ENCODE assay signal across 16 cellular contexts in genomic region chr2:70942900-70943871, GRCh38. TPM values are rescaled to one million over a fixed set of nuclear protein-coding genes. Genes with fewer than 3 reads are reported as not detected.
DNase-seq lines count a peak whose midpoint lies in the region; ATAC-seq and TF ChIP-seq lines count a peak whose summit lies in the region.
"Had no signal": no experiment of that assay in that cellular context is flagged by ENCODE, and none has a peak within 500 bp of the region (broad histone marks: within the 10 kb centered on the region; RNA-seq: fewer than 3 reads in every experiment).

No MANE protein-coding gene starts in this region.

- TF ChIP-seq CTCF in type B pancreatic cell (conservative IDR thresholded peaks at IDR 0.05): no peak
- no peak for TF ChIP-seq CTCF in CD14-positive monocyte (IDR thresholded peaks at IDR 0.05)

- DNase-seq in activated CD8-positive, alpha-beta memory T cell treated with anti-CD3 and anti-CD28 coated beads, Interleukin-2, amount 50 U/mL, for 48 hours: peak; percentile 22
- DNase-seq in activated CD8-positive, alpha-beta memory T cell treated with anti-CD3 and anti-CD28 coated beads, Interleukin-2, amount 10 ng/mL, durations not matched to agents 7 days and 5 days: no peak
- DNase-seq in central memory CD8-positive, alpha-beta T cell (ENCODE audit: low spot score in 2 of 2): no peak
- DNase-seq in myocyte (ENCODE audit: low read depth) (peak; percentile 58), type B pancreatic cell (ENCODE audit: extremely low spot score, unreplicated experiment) (peak; percentile 61), HUDEP-2 (lab: John Stamatoyannopoulos, UW; ENCODE audit: unreplicated experiment in 76 of 76) (no peak), NK-92 (lab: John Stamatoyannopoulos, UW; ENCODE audit: unreplicated experiment) (no peak), CD14-positive monocyte (ENCODE audit: low spot score) (no peak)
- DNase-seq: activated CD4-positive, alpha-beta T cell treated with anti-CD3 and anti-CD28 coated beads for 48 hours; activated CD8-positive, alpha-beta memory T cell treated with anti-CD3 and anti-CD28 coated beads, Interleukin-2, amount 50 U/mL, for 4 hours; activated naive CD4-positive, alpha-beta T cell treated with Interleukin-2 at 50 U/mL for 16 hours; cortex of kidney; DMS153; NCI-H1417 treated with DMSO at 0.1 percent for 48 hours; NCI-H82 had no signal

- intact Hi-C loops in CD14-positive monocyte (cut with micrococcal nuclease): no loop called here

- H3K9me3 Mint-ChIP-seq in activated CD8-positive, alpha-beta memory T cell treated with anti-CD3 and anti-CD28 coated beads, Interleukin-2, amount 10 ng/mL, durations not matched to agents 7 days and 5 days (ENCODE audit: low read depth): no peaks in the 10 kb centered on the region
- no peaks in the 10 kb centered on the region for H3K9me3 Mint-ChIP-seq in central memory CD8-positive, alpha-beta T cell
- H3K9me3 Mint-ChIP-seq in type B pancreatic cell (no peaks in the 10 kb centered on the region), CD14-positive monocyte (peaks cover 0 to under 1% (median 0%) of the 10 kb centered on the region in 7 donors)

- no peak for ATAC-seq in activated CD8-positive, alpha-beta memory T cell treated with anti-CD3 and anti-CD28 coated beads, Interleukin-2, amount 10 ng/mL, durations not matched to agents 7 days and 5 days
- no peak for ATAC-seq in central memory CD8-positive, alpha-beta T cell (replicated peaks; ENCODE audit: extremely low read depth, poor library complexity, severe bottlenecking)
- ATAC-seq: A549 had no signal

- peaks cover 40% of the 10 kb centered on the region for H3K27me3 Mint-ChIP-seq in activated CD8-positive, alpha-beta memory T cell treated with anti-CD3 and anti-CD28 coated beads, Interleukin-2, amount 10 ng/mL, durations not matched to agents 7 days and 5 days
- H3K27me3 Mint-ChIP-seq in central memory CD8-positive, alpha-beta T cell: peaks cover 17% of the 10 kb centered on the region
- H3K27me3 Mint-ChIP-seq in type B pancreatic cell (peaks cover 50% of the 10 kb centered on the region), CD14-positive monocyte (ENCODE audit: low read depth in 3 of 3) (peaks cover 30 to 49% (median 35%) of the 10 kb centered on the region in 3 donors)

- H3K4me1 Mint-ChIP-seq in activated CD8-positive, alpha-beta memory T cell treated with anti-CD3 and anti-CD28 coated beads, Interleukin-2, amount 10 ng/mL, durations not matched to agents 7 days and 5 days: peaks cover 13% of the 10 kb centered on the region
- H3K4me1 Mint-ChIP-seq in central memory CD8-positive, alpha-beta T cell: peaks cover 11% of the 10 kb centered on the region
- H3K4me1 Mint-ChIP-seq in type B pancreatic cell (ENCODE audit: unreplicated experiment) (peaks cover 22% of the 10 kb centered on the region), CD14-positive monocyte (peaks cover 7% of the 10 kb centered on the region)

- CTCF ChIA-PET in activated CD8-positive, alpha-beta memory T cell treated with anti-CD3 and anti-CD28 coated beads, Interleukin-2, amount 10 ng/mL, durations not matched to agents 7 days and 5 days (lab: Charles Lee): interaction anchor here (0.6 to 3.1 kb wide), 4 partner anchors 23 to 81 kb away, joined by 3 to 11 read pairs (median 3); no protein-coding TSS in a partner anchor

- no peaks in the 10 kb centered on the region for H3K36me3 Mint-ChIP-seq in activated CD8-positive, alpha-beta memory T cell treated with anti-CD3 and anti-CD28 coated beads, Interleukin-2, amount 10 ng/mL, durations not matched to agents 7 days and 5 days
- H3K36me3 Mint-ChIP-seq in central memory CD8-positive, alpha-beta T cell (ENCODE audit: insufficient read depth): no peaks in the 10 kb centered on the region
- H3K36me3 Mint-ChIP-seq in type B pancreatic cell (no peaks in the 10 kb centered on the region), CD14-positive monocyte (peaks cover 0 to 3% of the 10 kb centered on the region in 2 donors)

- no peak overlapping the region for H3K4me3 Mint-ChIP-seq in activated CD8-positive, alpha-beta memory T cell treated with anti-CD3 and anti-CD28 coated beads, Interleukin-2, amount 10 ng/mL, durations not matched to agents 7 days and 5 days
- H3K4me3 Mint-ChIP-seq in central memory CD8-positive, alpha-beta T cell: no peak overlapping the region
- H3K4me3 Mint-ChIP-seq in type B pancreatic cell (no peak overlapping the region), CD14-positive monocyte (no peak overlapping the region)

- H3K27ac Mint-ChIP-seq in activated CD8-positive, alpha-beta memory T cell treated with anti-CD3 and anti-CD28 coated beads, Interleukin-2, amount 10 ng/mL, durations not matched to agents 7 days and 5 days: no peak overlapping the region
- peak overlapping the region; percentile 11 for H3K27ac Mint-ChIP-seq in central memory CD8-positive, alpha-beta T cell (ENCODE audit: low read depth)
- H3K27ac Mint-ChIP-seq in type B pancreatic cell: no peak overlapping the region
- no peak overlapping the region for H3K27ac Mint-ChIP-seq in CD14-positive monocyte

RNA-seq across cellular contexts. Expression of gene ATP6V1B1, which starts 7.5 kb away (rescaled TPM):
- not detected for total RNA-seq in activated CD8-positive, alpha-beta memory T cell treated with anti-CD3 and anti-CD28 coated beads, Interleukin-2, amount 10 ng/mL, durations not matched to agents 7 days and 5 days
- total RNA-seq in myocyte (1.7 and 3.8 TPM in 2 replicates), type B pancreatic cell (ENCODE audit: low replicate concordance) (6.3 and 8.6 TPM in 2 replicates)
- polyA plus RNA-seq in myocyte (2012): 2.1 TPM
- polyA plus RNA-seq in CD14-positive monocyte: not detected

RNA-seq across cellular contexts. Expression of gene ANKRD53, which starts 35.2 kb away (rescaled TPM):
- not detected for total RNA-seq in activated CD8-positive, alpha-beta memory T cell treated with anti-CD3 and anti-CD28 coated beads, Interleukin-2, amount 10 ng/mL, durations not matched to agents 7 days and 5 days
- 1.5 TPM in 1 of 2 replicates, not detected in the other for total RNA-seq in myocyte
- polyA plus RNA-seq in myocyte (2012): 0.53 TPM
- 0.55 and 0.72 TPM in 2 replicates for total RNA-seq in type B pancreatic cell (ENCODE audit: low replicate concordance)
- not detected for polyA plus RNA-seq in CD14-positive monocyte
- polyA plus RNA-seq: A549 had no signal

RNA-seq across cellular contexts. Expression of gene VAX2, which starts 42.8 kb away (rescaled TPM):
- total RNA-seq in activated CD8-positive, alpha-beta memory T cell treated with anti-CD3 and anti-CD28 coated beads, Interleukin-2, amount 10 ng/mL, durations not matched to agents 7 days and 5 days: not detected
- total RNA-seq in myocyte: 16.4 and 24.0 TPM in 2 replicates
- 8.3 TPM for polyA plus RNA-seq in myocyte (2012)
- 1.2 and 1.3 TPM in 2 replicates for total RNA-seq in type B pancreatic cell (ENCODE audit: low replicate concordance)
- polyA plus RNA-seq in CD14-positive monocyte: not detected

RNA-seq across cellular contexts. Expression of gene TEX261, which starts 51.5 kb away (rescaled TPM):
- 10 to 100 TPM; 39.2 to 58.1 TPM for total RNA-seq in activated CD8-positive, alpha-beta memory T cell treated with anti-CD3 and anti-CD28 coated beads, Interleukin-2, amount 10 ng/mL, durations not matched to agents 7 days and 5 days
- total RNA-seq in myocyte (37.9 and 51.4 TPM in 2 replicates), type B pancreatic cell (ENCODE audit: low replicate concordance) (46.1 and 50.0 TPM in 2 replicates)
- 72.9 TPM for polyA plus RNA-seq in myocyte (2012)
- polyA plus RNA-seq in CD14-positive monocyte: 10 to 100 TPM; 20.1 to 32.2 TPM

Comparison
In these comparisons a context has a peak if more than half of its experiments do, and no peak if none do; other contexts are left out.
1. DNase-seq: peak in activated CD8-positive, alpha-beta memory T cell treated with anti-CD3 and anti-CD28 coated beads, Interleukin-2, amount 50 U/mL, for 48 hours (single experiment), myocyte (single experiment) and type B pancreatic cell (single experiment); none in activated CD8-positive, alpha-beta memory T cell treated with anti-CD3 and anti-CD28 coated beads, Interleukin-2, amount 10 ng/mL, durations not matched to agents 7 days and 5 days (single experiment), central memory CD8-positive, alpha-beta T cell (0 of 2), HUDEP-2 (0 of 76), NK-92 (single experiment) and CD14-positive monocyte (single experiment).